ENCODE assay signal across 8 cellular contexts in genomic region chr16:4506450-4506849, GRCh38. TPM values are rescaled to one million over a fixed set of nuclear protein-coding genes. Genes with fewer than 3 reads are reported as not detected.
DNase-seq lines count a peak whose midpoint lies in the region; ATAC-seq and TF ChIP-seq lines count a peak whose summit lies in the region.

No MANE protein-coding gene starts in this region.

- DNase-seq in GDM1 (lab: John Stamatoyannopoulos, UW), result peak; percentile 68
- DNase-seq in HT1080 (ENCODE audit: low read depth), result peak; percentile 52
- peak; percentile 75 for DNase-seq in OCI-M1 (lab: John Stamatoyannopoulos, UW)
- peak; percentile 51 for DNase-seq in activated T-helper 1 cell treated with anti-CD3 and anti-CD28 coated beads, Interleukin-12 subunit alpha, Interleukin-12 subunit beta, Interleukin-2, Interleukin-4 antibody, amounts not matched to agents 30 ng/mL and 10 ng/mL and 1 ng/mL, durations not matched to agents 14 hours and 24 hours and 36 hours (ENCODE audit: low spot score)
- DNase-seq in fibroblast of peridontal ligament (ENCODE audit: extremely low read depth), result peak; percentile 87
- DNase-seq in transverse colon, result peak; percentile 63

- H3K9me3 ChIP-seq in neutrophil, result no peaks in the 10 kb centered on the region
- no peaks in the 10 kb centered on the region for H3K9me3 ChIP-seq in transverse colon

- ATAC-seq in HG02678 (IDR thresholded peaks at IDR 0.05; ENCODE audit: unreplicated experiment), result no peak

- no peaks in the 10 kb centered on the region for H3K9me3 Mint-ChIP-seq in activated T-helper 1 cell treated with anti-CD3 and anti-CD28 coated beads, Interleukin-12 subunit alpha, Interleukin-12 subunit beta, Interleukin-2, Interleukin-4 antibody, amounts not matched to agents 30 ng/mL and 10 ng/mL and 1 ng/mL, durations not matched to agents 14 hours and 24 hours and 36 hours

- no peak for TF ChIP-seq EP300 in transverse colon (IDR thresholded peaks at IDR 0.05; ENCODE audit: low read depth)

- H3K36me3 ChIP-seq in neutrophil, result peaks cover 47% of the 10 kb centered on the region
- peaks cover 0 to 29% (median 7%) of the 10 kb centered on the region in 4 donors for H3K36me3 ChIP-seq in transverse colon

- peaks cover 30% of the 10 kb centered on the region for H3K36me3 Mint-ChIP-seq in activated T-helper 1 cell treated with anti-CD3 and anti-CD28 coated beads, Interleukin-12 subunit alpha, Interleukin-12 subunit beta, Interleukin-2, Interleukin-4 antibody, amounts not matched to agents 30 ng/mL and 10 ng/mL and 1 ng/mL, durations not matched to agents 14 hours and 24 hours and 36 hours (ENCODE audit: low read depth)

- H3K4me1 ChIP-seq in neutrophil (ENCODE audit: control insufficient read depth in 1 of 2, insufficient read depth in 1 of 2, low read depth in 1 of 2, low read length in 1 of 2) (peaks cover 39 to 47% of the 10 kb centered on the region in 2 experiments), transverse colon (peaks cover 9 to 28% (median 9%) of the 10 kb centered on the region in 4 donors)

- H3K27me3 ChIP-seq in neutrophil, result no peaks in the 10 kb centered on the region
- H3K27me3 ChIP-seq in transverse colon, result no peaks in the 10 kb centered on the region

- no peaks in the 10 kb centered on the region for H3K27me3 Mint-ChIP-seq in activated T-helper 1 cell treated with anti-CD3 and anti-CD28 coated beads, Interleukin-12 subunit alpha, Interleukin-12 subunit beta, Interleukin-2, Interleukin-4 antibody, amounts not matched to agents 30 ng/mL and 10 ng/mL and 1 ng/mL, durations not matched to agents 14 hours and 24 hours and 36 hours (ENCODE audit: insufficient read depth)

- intact Hi-C loops in activated T-helper 1 cell treated with anti-CD3 and anti-CD28 coated beads, Interleukin-12 subunit alpha, Interleukin-12 subunit beta, Interleukin-2, Interleukin-4 antibody, amounts not matched to agents 30 ng/mL and 10 ng/mL and 1 ng/mL, durations not matched to agents 14 hours and 24 hours and 36 hours (cut with micrococcal nuclease), result loop anchor here (1.0 to 10.0 kb wide), 8 partner anchors 23 to 448 kb away; partner anchors contain the start of genes HMOX2, MGRN1, SEC14L5 and UBALD1
- intact Hi-C loops in transverse colon (cut with DNase I; ENCODE audit: low total_unique reads), result loop anchor here (10.0 kb wide), 1 partner anchor 78 kb away; no protein-coding TSS in a partner anchor

- H3K4me3 Mint-ChIP-seq in activated T-helper 1 cell treated with anti-CD3 and anti-CD28 coated beads, Interleukin-12 subunit alpha, Interleukin-12 subunit beta, Interleukin-2, Interleukin-4 antibody, amounts not matched to agents 30 ng/mL and 10 ng/mL and 1 ng/mL, durations not matched to agents 14 hours and 24 hours and 36 hours, result peak overlapping the region; percentile 70

- H3K4me1 Mint-ChIP-seq in activated T-helper 1 cell treated with anti-CD3 and anti-CD28 coated beads, Interleukin-12 subunit alpha, Interleukin-12 subunit beta, Interleukin-2, Interleukin-4 antibody, amounts not matched to agents 30 ng/mL and 10 ng/mL and 1 ng/mL, durations not matched to agents 14 hours and 24 hours and 36 hours (ENCODE audit: low read depth), result peaks cover 48% of the 10 kb centered on the region

- 0% methylated on average over 3 of the region's 3 CpGs; no CpG with 5 or more reads in 1 of the 2 donors for WGBS in transverse colon (ENCODE audit: low coverage in 1 of 2), 2 donors

- peak overlapping the region; percentile 98 for H3K27ac ChIP-seq in neutrophil
- peak overlapping the region; percentile 12 to 49 (median 31) for H3K27ac ChIP-seq in transverse colon

- no peak for TF ChIP-seq POLR2A in transverse colon (IDR thresholded peaks at IDR 0.05)

- TF ChIP-seq CTCF in neutrophil (IDR thresholded peaks at IDR 0.05) (peak; percentile 86), transverse colon (IDR thresholded peaks at IDR 0.05) (peak; percentile 73 to 86 (median 81))

- in situ Hi-C loops in transverse colon (cut with MboI; ENCODE audit: low pct_ligation_motif_present in 1 of 4, low pct_unique_long_range_greater_than_20kb in 1 of 4, low sequenced_read_pairs in 3 of 4), result no loop called here

- H3K27ac Mint-ChIP-seq in activated T-helper 1 cell treated with anti-CD3 and anti-CD28 coated beads, Interleukin-12 subunit alpha, Interleukin-12 subunit beta, Interleukin-2, Interleukin-4 antibody, amounts not matched to agents 30 ng/mL and 10 ng/mL and 1 ng/mL, durations not matched to agents 14 hours and 24 hours and 36 hours, result peak overlapping the region; percentile 79

- peak overlapping the region; percentile 21 to 54 for H3K4me3 ChIP-seq in neutrophil (ENCODE audit: low read depth in 1 of 2, low read length in 1 of 2)
- H3K4me3 ChIP-seq in transverse colon, result no peak overlapping the region

RNA-seq across cellular contexts. Expression of gene HMOX2, which starts 30.3 kb away (rescaled TPM):
- total RNA-seq in HT1080 (2014; rRNA removed; shearing (Covaris generic)), result 84.1 and 92.2 TPM in 2 replicates
- 34.6 and 43.1 TPM in 2 replicates for polyA plus RNA-seq in HT1080 (2015; cell fraction: cytosol; rRNA removed)
- polyA plus RNA-seq in HT1080 (2015; cell fraction: nucleus; rRNA removed), result 33.7 and 34.7 TPM in 2 replicates
- 64.7 and 68.4 TPM in 2 replicates for total RNA-seq in activated T-helper 1 cell treated with anti-CD3 and anti-CD28 coated beads, Interleukin-12 subunit alpha, Interleukin-12 subunit beta, Interleukin-2, Interleukin-4 antibody, amounts not matched to agents 30 ng/mL and 10 ng/mL and 1 ng/mL, durations not matched to agents 14 hours and 24 hours and 36 hours
- 100 to 1,000 TPM in 1 of 4 donors, 10 to 100 TPM in 3; 46.4 to 495 (median 55.7) TPM for total RNA-seq in transverse colon

RNA-seq across cellular contexts. Expression of gene NMRAL1, which starts 32.0 kb away (rescaled TPM):
- 33.8 and 37.6 TPM in 2 replicates for total RNA-seq in HT1080 (2014; rRNA removed; shearing (Covaris generic))
- polyA plus RNA-seq in HT1080 (2015; cell fraction: cytosol; rRNA removed), result 28.5 and 43.4 TPM in 2 replicates
- 25.7 and 35.5 TPM in 2 replicates for polyA plus RNA-seq in HT1080 (2015; cell fraction: nucleus; rRNA removed)
- 21.7 and 25.0 TPM in 2 replicates for total RNA-seq in activated T-helper 1 cell treated with anti-CD3 and anti-CD28 coated beads, Interleukin-12 subunit alpha, Interleukin-12 subunit beta, Interleukin-2, Interleukin-4 antibody, amounts not matched to agents 30 ng/mL and 10 ng/mL and 1 ng/mL, durations not matched to agents 14 hours and 24 hours and 36 hours
- 10 to 100 TPM; 46.0 to 75.9 (median 66.6) TPM for total RNA-seq in transverse colon

RNA-seq across cellular contexts. Expression of gene CDIP1, which starts 32.1 kb away (rescaled TPM):
- total RNA-seq in HT1080 (2014; rRNA removed; shearing (Covaris generic)), result 14.1 and 21.8 TPM in 2 replicates
- polyA plus RNA-seq in HT1080 (2015; cell fraction: cytosol; rRNA removed), result 23.1 and 24.3 TPM in 2 replicates
- 13.2 and 13.9 TPM in 2 replicates for polyA plus RNA-seq in HT1080 (2015; cell fraction: nucleus; rRNA removed)
- total RNA-seq in activated T-helper 1 cell treated with anti-CD3 and anti-CD28 coated beads, Interleukin-12 subunit alpha, Interleukin-12 subunit beta, Interleukin-2, Interleukin-4 antibody, amounts not matched to agents 30 ng/mL and 10 ng/mL and 1 ng/mL, durations not matched to agents 14 hours and 24 hours and 36 hours, result 61.6 and 62.7 TPM in 2 replicates
- total RNA-seq in transverse colon, result 10 to 100 TPM in 3 of 4 donors, 1 to 10 TPM in 1; 8.8 to 29.5 (median 19.0) TPM

RNA-seq across cellular contexts. Expression of gene C16orf96, which starts 49.7 kb away (rescaled TPM):
- not detected in 2 replicates for total RNA-seq in HT1080 (2014; rRNA removed; shearing (Covaris generic))
- not detected in 2 replicates for polyA plus RNA-seq in HT1080 (2015; cell fraction: cytosol; rRNA removed)
- polyA plus RNA-seq in HT1080 (2015; cell fraction: nucleus; rRNA removed), result 0.10 TPM in 1 of 2 replicates, not detected in the other
- total RNA-seq in activated T-helper 1 cell treated with anti-CD3 and anti-CD28 coated beads, Interleukin-12 subunit alpha, Interleukin-12 subunit beta, Interleukin-2, Interleukin-4 antibody, amounts not matched to agents 30 ng/mL and 10 ng/mL and 1 ng/mL, durations not matched to agents 14 hours and 24 hours and 36 hours, result 0.17 TPM in 1 of 2 replicates, not detected in the other
- not detected for total RNA-seq in transverse colon

Comparison
In these comparisons a context has a peak if more than half of its experiments do, and no peak if none do; other contexts are left out.
1. H3K4me3 ChIP-seq: peak in neutrophil (2 of 2); none in transverse colon (0 of 4).
2. Peak in every context shown above with its lines, with median percentiles within 50 percentile points of each other: DNase-seq.